ENCODE assay signal across 32 cellular contexts in the genomic region with DNA sequence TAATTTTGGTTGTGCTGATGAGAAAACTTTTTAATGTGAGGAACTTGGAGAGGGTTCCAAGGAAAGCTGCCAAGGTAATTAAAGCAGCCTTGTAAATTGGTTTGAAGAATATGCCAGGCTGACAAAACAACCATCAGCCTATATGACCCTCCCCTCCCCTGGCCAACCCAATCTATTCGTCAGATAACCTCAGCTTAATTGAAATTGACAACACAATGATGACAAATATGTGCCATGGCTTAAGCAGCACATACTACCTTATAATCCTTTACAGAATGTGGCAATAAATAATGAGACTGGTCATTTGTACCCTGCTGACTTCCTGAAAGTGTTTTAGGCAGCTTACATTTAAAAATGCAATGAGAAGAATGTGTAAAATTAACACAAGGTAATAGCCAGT.
"Had no signal": no experiment of that assay in that cellular context is flagged by ENCODE, and none has a peak within 500 bp of the region (broad histone marks: within the 10 kb centered on the region; RNA-seq: fewer than 3 reads in every experiment).

No MANE protein-coding gene starts in this region.

- DNase-seq: activated CD4-positive, alpha-beta memory T cell treated with anti-CD3 and anti-CD28 coated beads, Interleukin-2, amount 10 ng/mL, durations not matched to agents 7 days and 5 days; activated CD4-positive, alpha-beta T cell treated with anti-CD3 and anti-CD28 coated beads for 1 hour; activated CD4-positive, alpha-beta T cell treated with anti-CD3 and anti-CD28 coated beads for 4 hours; activated CD4-positive, alpha-beta T cell treated with anti-CD3 and anti-CD28 coated beads, Interleukin-2, amount 10 ng/mL, durations not matched to agents 7 days and 5 days; activated CD4-positive, alpha-beta T cell treated with anti-CD3 and anti-CD28 coated beads, Interleukin-2, amount 50 U/mL, for 4 hours; activated CD8-positive, alpha-beta memory T cell treated with anti-CD3 and anti-CD28 coated beads, Interleukin-2, amount 50 U/mL, for 48 hours; activated gamma-delta T cell; activated naive CD4-positive, alpha-beta T cell; activated naive CD4-positive, alpha-beta T cell treated with anti-CD3 and anti-CD28 coated beads, Interleukin-2, amount 50 U/mL, for 16 hours; activated naive CD8-positive, alpha-beta T cell treated with anti-CD3 and anti-CD28 coated beads, Interleukin-2, amount 50 U/mL, for 24 hours; activated T-cell treated with anti-CD3 and anti-CD28 coated beads for 4 hours; activated T-cell treated with anti-CD3 and anti-CD28 coated beads, Interleukin-2, amount 50 U/mL, for 24 hours; activated T-cell treated with anti-CD3 and anti-CD28 coated beads, Interleukin-2, amount 50 U/mL, for 72 hours; adrenal gland; amygdala; aorta; body of pancreas; caudate nucleus; cortex of kidney; dermis blood vessel endothelial cell; effector CD4-positive, alpha-beta T cell; effector memory CD8-positive, alpha-beta T cell; erythroblast; foreskin keratinocyte; gastrocnemius medialis; glutamatergic neuron; heart left ventricle; T-helper 2 cell had no signal

- H3K9me3 ChIP-seq: adrenal gland, body of pancreas, esophagus muscularis mucosa, gastrocnemius medialis had no signal

- H3K4me3 ChIP-seq: adrenal gland, body of pancreas, esophagus muscularis mucosa, gastrocnemius medialis, heart left ventricle had no signal

- H3K36me3 Mint-ChIP-seq: activated naive CD8-positive, alpha-beta T cell; WTC11 had no signal

- H3K4me1 ChIP-seq: adrenal gland, body of pancreas, esophagus muscularis mucosa, foreskin keratinocyte, gastrocnemius medialis, heart left ventricle had no signal

- H3K9me3 Mint-ChIP-seq: activated CD4-positive, alpha-beta memory T cell treated with anti-CD3 and anti-CD28 coated beads, Interleukin-2, amount 10 ng/mL, durations not matched to agents 7 days and 5 days; activated CD4-positive, alpha-beta T cell treated with anti-CD3 and anti-CD28 coated beads, Interleukin-2, amount 10 ng/mL, durations not matched to agents 7 days and 5 days; activated T-cell treated with anti-CD3 and anti-CD28 coated beads, Interleukin-2, amount 50 U/mL, for 24 hours; activated T-cell treated with anti-CD3 and anti-CD28 coated beads, Interleukin-2, amount 50 U/mL, for 72 hours; WTC11 had no signal

- H3K4me3 Mint-ChIP-seq: activated CD4-positive, alpha-beta memory T cell treated with anti-CD3 and anti-CD28 coated beads, Interleukin-2, amount 10 ng/mL, durations not matched to agents 7 days and 5 days; activated CD4-positive, alpha-beta T cell treated with anti-CD3 and anti-CD28 coated beads, Interleukin-2, amount 10 ng/mL, durations not matched to agents 7 days and 5 days; activated naive CD8-positive, alpha-beta T cell; activated naive CD8-positive, alpha-beta T cell treated with anti-CD3 and anti-CD28 coated beads, Interleukin-2, amount 50 U/mL, for 24 hours; activated T-cell treated with anti-CD3 and anti-CD28 coated beads, Interleukin-2, amount 50 U/mL, for 24 hours; activated T-cell treated with anti-CD3 and anti-CD28 coated beads, Interleukin-2, amount 50 U/mL, for 72 hours; effector memory CD8-positive, alpha-beta T cell; WTC11 had no signal

- H3K36me3 ChIP-seq: adrenal gland, esophagus muscularis mucosa, gastrocnemius medialis, heart left ventricle had no signal

- H3K4me1 Mint-ChIP-seq: activated CD4-positive, alpha-beta memory T cell treated with anti-CD3 and anti-CD28 coated beads, Interleukin-2, amount 10 ng/mL, durations not matched to agents 7 days and 5 days; activated CD4-positive, alpha-beta T cell treated with anti-CD3 and anti-CD28 coated beads, Interleukin-2, amount 10 ng/mL, durations not matched to agents 7 days and 5 days; activated naive CD8-positive, alpha-beta T cell treated with anti-CD3 and anti-CD28 coated beads, Interleukin-2, amount 50 U/mL, for 24 hours; WTC11 had no signal

- H3K27ac Mint-ChIP-seq: activated CD4-positive, alpha-beta memory T cell treated with anti-CD3 and anti-CD28 coated beads, Interleukin-2, amount 10 ng/mL, durations not matched to agents 7 days and 5 days; activated CD4-positive, alpha-beta T cell treated with anti-CD3 and anti-CD28 coated beads, Interleukin-2, amount 10 ng/mL, durations not matched to agents 7 days and 5 days; activated naive CD8-positive, alpha-beta T cell; activated naive CD8-positive, alpha-beta T cell treated with anti-CD3 and anti-CD28 coated beads, Interleukin-2, amount 50 U/mL, for 24 hours; activated T-cell treated with anti-CD3 and anti-CD28 coated beads, Interleukin-2, amount 50 U/mL, for 24 hours; activated T-cell treated with anti-CD3 and anti-CD28 coated beads, Interleukin-2, amount 50 U/mL, for 72 hours; effector memory CD8-positive, alpha-beta T cell; WTC11 had no signal

- H3K27me3 Mint-ChIP-seq: activated CD4-positive, alpha-beta memory T cell treated with anti-CD3 and anti-CD28 coated beads, Interleukin-2, amount 10 ng/mL, durations not matched to agents 7 days and 5 days; activated naive CD8-positive, alpha-beta T cell; activated naive CD8-positive, alpha-beta T cell treated with anti-CD3 and anti-CD28 coated beads, Interleukin-2, amount 50 U/mL, for 24 hours; activated T-cell treated with anti-CD3 and anti-CD28 coated beads, Interleukin-2, amount 50 U/mL, for 24 hours; effector memory CD8-positive, alpha-beta T cell had no signal

- H3K27me3 ChIP-seq: adrenal gland, body of pancreas, esophagus muscularis mucosa, foreskin keratinocyte, gastrocnemius medialis, heart left ventricle had no signal

- H3K27ac ChIP-seq: adrenal gland, body of pancreas, esophagus muscularis mucosa, foreskin keratinocyte, gastrocnemius medialis, heart left ventricle, VCaP had no signal
